1 cellular context compared by ENCODE assay signal in genomic region chr6:41063884-41064285, GRCh38.
A peak's percentile ranks its signal among the peaks of the same experiment; 100 is the strongest.
TF ChIP-seq lines count a peak whose summit lies in the region.

No MANE protein-coding gene starts in this region.

TF ChIP-seq in HepG2, 621 proteins besides CTCF, POLR2A, EP300 and RAD21 (continued from another document and continues in another):
- TF ChIP-seq ZBTB37 (CRISPR knock-in tag; IDR thresholded peaks at IDR 0.05) (peak; percentile 77), IRF9 (CRISPR knock-in tag; IDR thresholded peaks at IDR 0.05; ENCODE audit: borderline replicate concordance) (no peak), ZNF737 (CRISPR knock-in tag; IDR thresholded peaks at IDR 0.05; ENCODE audit: borderline replicate concordance) (no peak), IRF2 (CRISPR knock-in tag; IDR thresholded peaks at IDR 0.05) (peak; percentile 73), ZGPAT (CRISPR knock-in tag; IDR thresholded peaks at IDR 0.05) (peak; percentile 66; the same call in 1 of the 2 replicates), TARDBP (CRISPR knock-in tag; IDR thresholded peaks at IDR 0.05) (no peak), ZC3H13 (CRISPR knock-in tag; IDR thresholded peaks at IDR 0.05) (no peak), SOX6 (IDR thresholded peaks at IDR 0.05) (no peak), SOX6 (CRISPR knock-in tag; IDR thresholded peaks at IDR 0.05) (peak; percentile 87), CREB1 (IDR thresholded peaks at IDR 0.05) (no peak), CREB1 (CRISPR knock-in tag; IDR thresholded peaks at IDR 0.05) (peak; percentile 44; the same call in 1 of the 2 replicates), XRCC5 (optimal IDR thresholded peaks at IDR 0.05; ENCODE audit: low read length) (peak; percentile 37), ZKSCAN8 (CRISPR knock-in tag; IDR thresholded peaks at IDR 0.05; ENCODE audit: borderline replicate concordance) (0 out of 2 replicates have a peak, but pooled peaks have one; percentile 54), CEBPB (IDR thresholded peaks at IDR 0.05; ENCODE audit: borderline replicate concordance, low read depth, low read length) (no peak), HDAC2 (CRISPR knock-in tag; IDR thresholded peaks at IDR 0.05) (peak; percentile 75), IKZF5 (CRISPR knock-in tag; IDR thresholded peaks at IDR 0.05) (0 out of 2 replicates have a peak, but pooled peaks have one; percentile 38), FOXP4 (CRISPR knock-in tag; IDR thresholded peaks at IDR 0.05) (peak; percentile 55; the same call in 1 of the 2 replicates), CEBPG (CRISPR knock-in tag; IDR thresholded peaks at IDR 0.05) (peak; percentile 56), SOX13 (IDR thresholded peaks at IDR 0.05) (peak; percentile 38; the same call in 1 of the 2 replicates), SOX13 (CRISPR knock-in tag; conservative IDR thresholded peaks at IDR 0.05 in 1 of 2, IDR thresholded peaks at IDR 0.05 in 1 of 2) (peak in 1 of 2 experiments; percentile 89; a peak in 2 of 4 replicates), ZNF235 (CRISPR knock-in tag; IDR thresholded peaks at IDR 0.05; ENCODE audit: borderline replicate concordance) (no peak), ZBTB25 (CRISPR knock-in tag; IDR thresholded peaks at IDR 0.05) (0 out of 2 replicates have a peak, but pooled peaks have one; percentile 37), ZNF205 (CRISPR knock-in tag; IDR thresholded peaks at IDR 0.05) (peak; percentile 48; the same call in 1 of the 2 replicates), CHD4 (IDR thresholded peaks at IDR 0.05; ENCODE audit: borderline replicate concordance, low read length) (peak; percentile 70; the same call in 1 of the 2 replicates), SAP130 (CRISPR knock-in tag; IDR thresholded peaks at IDR 0.05; ENCODE audit: low read depth) (peak; percentile 82), ZFP1 (CRISPR knock-in tag; IDR thresholded peaks at IDR 0.05) (0 out of 2 replicates have a peak, but pooled peaks have one; percentile 19), TFE3 (CRISPR knock-in tag; IDR thresholded peaks at IDR 0.05) (peak; percentile 27; the same call in 1 of the 2 replicates), SMAD3 (CRISPR knock-in tag; IDR thresholded peaks at IDR 0.05) (peak; percentile 27; the same call in 1 of the 2 replicates), MLLT10 (CRISPR knock-in tag; IDR thresholded peaks at IDR 0.05) (no peak), RARA (CRISPR knock-in tag; IDR thresholded peaks at IDR 0.05) (peak; percentile 75), MXD4 (CRISPR knock-in tag; IDR thresholded peaks at IDR 0.05) (0 out of 2 replicates have a peak, but pooled peaks have one; percentile 28), ELF3 (CRISPR knock-in tag; IDR thresholded peaks at IDR 0.05) (peak; percentile 67), FOXJ3 (CRISPR knock-in tag; IDR thresholded peaks at IDR 0.05; ENCODE audit: borderline replicate concordance) (peak; percentile 53; the same call in 1 of the 2 replicates), NFE2L1 (CRISPR knock-in tag; IDR thresholded peaks at IDR 0.05; ENCODE audit: borderline replicate concordance) (no peak), ASH2L (IDR thresholded peaks at IDR 0.05; ENCODE audit: insufficient read length, low read depth, low read length) (peak; percentile 48), MXI1 (IDR thresholded peaks at IDR 0.05; ENCODE audit: borderline replicate concordance, low read depth, low read length) (peak; percentile 39; the same call in 1 of the 3 replicates), NAIF1 (CRISPR knock-in tag; IDR thresholded peaks at IDR 0.05; ENCODE audit: borderline replicate concordance) (0 out of 2 replicates have a peak, but pooled peaks have one; percentile 15), XBP1 (CRISPR knock-in tag; IDR thresholded peaks at IDR 0.05) (no peak), ZNF317 (CRISPR knock-in tag; IDR thresholded peaks at IDR 0.05) (peak; percentile 39; the same call in 1 of the 2 replicates), MZF1 (CRISPR knock-in tag; IDR thresholded peaks at IDR 0.05; ENCODE audit: borderline replicate concordance) (no peak), ISL2 (CRISPR knock-in tag; IDR thresholded peaks at IDR 0.05) (peak; percentile 53; the same call in 1 of the 2 replicates), THAP11 (CRISPR knock-in tag; IDR thresholded peaks at IDR 0.05) (peak; percentile 39; the same call in 1 of the 2 replicates), POLR2G (IDR thresholded peaks at IDR 0.05; ENCODE audit: low read depth, low read length) (peak; percentile 55), ZNF12 (CRISPR knock-in tag; IDR thresholded peaks at IDR 0.05) (peak; percentile 57; the same call in 1 of the 2 replicates), PHF21A (CRISPR knock-in tag; IDR thresholded peaks at IDR 0.05) (peak; percentile 56; the same call in 1 of the 2 replicates), PPARG (CRISPR knock-in tag; conservative IDR thresholded peaks at IDR 0.05) (peak; percentile 77; the same call in 1 of the 2 replicates), ZNF850 (CRISPR knock-in tag; conservative IDR thresholded peaks at IDR 0.05) (no peak), HMGXB3 (CRISPR knock-in tag; IDR thresholded peaks at IDR 0.05; ENCODE audit: borderline replicate concordance) (0 out of 2 replicates have a peak, but pooled peaks have one; percentile 27), TFAP4 (IDR thresholded peaks at IDR 0.05; ENCODE audit: borderline replicate concordance, low read depth) (no peak), POGZ (CRISPR knock-in tag; IDR thresholded peaks at IDR 0.05) (0 out of 2 replicates have a peak, but pooled peaks have one; percentile 27)
